32 cellular contexts compared by ENCODE assay signal in the genomic region with DNA sequence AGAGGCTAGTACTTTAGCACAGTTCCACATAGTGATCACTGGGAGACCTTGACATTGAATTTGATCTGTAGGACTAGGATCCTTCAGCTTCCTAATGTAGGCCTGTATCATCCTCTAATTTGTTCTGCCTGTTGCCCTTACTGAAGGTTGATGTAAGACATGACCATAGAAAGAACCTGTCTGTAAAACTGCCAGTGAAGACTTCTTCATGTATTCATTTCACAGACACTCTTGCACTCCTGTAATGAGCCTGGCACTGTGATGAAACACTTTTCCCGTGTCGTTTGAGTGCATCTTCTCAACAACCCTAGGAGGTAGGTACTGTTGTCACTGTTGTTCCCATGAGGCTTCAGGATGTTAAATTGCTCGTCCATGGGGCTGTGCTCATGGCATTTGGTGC. TPM values are rescaled to one million over a fixed set of nuclear protein-coding genes. Genes with fewer than 3 reads are reported as not detected.
DNase-seq lines count a peak whose midpoint lies in the region; ATAC-seq and TF ChIP-seq lines count a peak whose summit lies in the region.
"Had no signal": no experiment of that assay in that cellular context is flagged by ENCODE, and none has a peak within 500 bp of the region (broad histone marks: within the 10 kb centered on the region; RNA-seq: fewer than 3 reads in every experiment).

No MANE protein-coding gene starts in this region.

- peaks cover 47% of the 10 kb centered on the region for H3K4me1 Mint-ChIP-seq in activated T-cell treated with anti-CD3 and anti-CD28 coated beads, Interleukin-2, amount 50 U/mL, for 72 hours (ENCODE audit: low read depth)
- H3K4me1 Mint-ChIP-seq in HFFc6 (ENCODE audit: low read depth), result peaks cover 19% of the 10 kb centered on the region
- peaks cover 53% of the 10 kb centered on the region for H3K4me1 Mint-ChIP-seq in stimulated activated effector memory CD8-positive, alpha-beta T cell treated with anti-CD3 and anti-CD28 coated beads, Interleukin-12 subunit alpha, Interleukin-12 subunit beta, amount 100 ng/mL, for 72 hours
- H3K4me1 Mint-ChIP-seq: neural crest cell had no signal

- no peaks in the 10 kb centered on the region for H3K9me3 Mint-ChIP-seq in activated T-cell treated with anti-CD3 and anti-CD28 coated beads, Interleukin-2, amount 50 U/mL, for 72 hours
- no peaks in the 10 kb centered on the region for H3K9me3 Mint-ChIP-seq in HFFc6
- no peaks in the 10 kb centered on the region for H3K9me3 Mint-ChIP-seq in stimulated activated effector memory CD8-positive, alpha-beta T cell treated with anti-CD3 and anti-CD28 coated beads, Interleukin-12 subunit alpha, Interleukin-12 subunit beta, amount 100 ng/mL, for 72 hours
- H3K9me3 Mint-ChIP-seq: T-helper 2 cell treated with Interferon-gamma antibody and Interleukin-4, amounts not matched to agents 5 μg/mL and 100 μg/mL, for 36 hours had no signal

- peak overlapping the region in 1 of 2 donors; percentile 60 for H3K4me3 Mint-ChIP-seq in activated T-cell treated with anti-CD3 and anti-CD28 coated beads, Interleukin-2, amount 50 U/mL, for 72 hours
- H3K4me3 Mint-ChIP-seq in HFFc6, result no peak overlapping the region
- H3K4me3 Mint-ChIP-seq in stimulated activated effector memory CD8-positive, alpha-beta T cell treated with anti-CD3 and anti-CD28 coated beads, Interleukin-12 subunit alpha, Interleukin-12 subunit beta, amount 100 ng/mL, for 72 hours, result peak overlapping the region; percentile 26
- H3K4me3 Mint-ChIP-seq: neural crest cell; T-helper 2 cell treated with Interferon-gamma antibody and Interleukin-4, amounts not matched to agents 5 μg/mL and 100 μg/mL, for 36 hours had no signal

- no peaks in the 10 kb centered on the region for H3K9me2 ChIP-seq in hepatocyte (replicated peaks; ENCODE audit: insufficient read depth)

- ATAC-seq in activated T-cell treated with anti-CD3 and anti-CD28 coated beads, Interleukin-2, amount 50 U/mL, for 72 hours (replicated peaks in 1 of 2), result peak; percentile 47 to 64
- peak; percentile 43 for ATAC-seq in stimulated activated effector memory CD8-positive, alpha-beta T cell treated with anti-CD3 and anti-CD28 coated beads, Interleukin-12 subunit alpha, Interleukin-12 subunit beta, amount 100 ng/mL, for 72 hours
- ATAC-seq: heart right ventricle, Right ventricle myocardium inferior had no signal

- peaks cover 81% of the 10 kb centered on the region for H3K79me2 ChIP-seq in hepatocyte

- no peak overlapping the region for H3K4me2 ChIP-seq in hepatocyte

- peaks cover 6 to 14% of the 10 kb centered on the region in 2 donors for H3K36me3 Mint-ChIP-seq in activated T-cell treated with anti-CD3 and anti-CD28 coated beads, Interleukin-2, amount 50 U/mL, for 72 hours (ENCODE audit: insufficient read depth in 2 of 2)
- no peaks in the 10 kb centered on the region; the same call in 1 of the 2 replicates for H3K36me3 Mint-ChIP-seq in HFFc6 (ENCODE audit: low read depth)
- peaks cover 58% of the 10 kb centered on the region for H3K36me3 Mint-ChIP-seq in stimulated activated effector memory CD8-positive, alpha-beta T cell treated with anti-CD3 and anti-CD28 coated beads, Interleukin-12 subunit alpha, Interleukin-12 subunit beta, amount 100 ng/mL, for 72 hours

- WGBS in hepatocyte (ENCODE audit: low lambda C conversion rate, missing lambda C conversion rate), result 61% methylated on average over 3 of the region's 3 CpGs

- H3K9me3 ChIP-seq in hepatocyte (ENCODE audit: low read depth), result no peaks in the 10 kb centered on the region
- H3K9me3 ChIP-seq: breast epithelium, heart right ventricle, pancreas, stomach, thyroid gland, vagina had no signal

- no peaks in the 10 kb centered on the region for H3K27me3 ChIP-seq in hepatocyte
- H3K27me3 ChIP-seq: pancreas, stomach, thyroid gland, vagina had no signal

- H3K4me1 ChIP-seq in hepatocyte (ENCODE audit: insufficient read depth), result peaks cover 1% of the 10 kb centered on the region
- H3K4me1 ChIP-seq: breast epithelium had no signal

- DNase-seq in activated T-cell treated with anti-CD3 and anti-CD28 coated beads, Interleukin-2, amount 50 U/mL, for 72 hours, result no peak
- no peak for DNase-seq in activated T-cell treated with anti-CD3 and anti-CD28 coated beads, Interleukin-2, amount 50 U/mL, for 48 hours
- DNase-seq in HFFc6 (no peak), hepatocyte (ENCODE audit: low spot score) (no peak), mesenteric fat pad (ENCODE audit: low spot score) (no peak), UCSD-AML1 (lab: John Stamatoyannopoulos, UW; ENCODE audit: unreplicated experiment) (no peak), AML-193 (lab: John Stamatoyannopoulos, UW) (no peak)
- no peak for DNase-seq in stimulated activated effector memory CD8-positive, alpha-beta T cell treated with anti-CD3 and anti-CD28 coated beads, Interleukin-12 subunit alpha, Interleukin-12 subunit beta, amount 100 ng/mL, for 72 hours (ENCODE audit: low spot score in 2 of 2)
- DNase-seq: ACHN; activated CD4-positive, alpha-beta T cell treated with anti-CD3 and anti-CD28 coated beads for 4 hours; activated naive CD4-positive, alpha-beta T cell treated with Interleukin-2 at 50 U/mL for 16 hours; anterior cingulate cortex; Calu3; DMS79 treated with DMSO at 0.1 percent for 48 hours; GDM1; GOT3; heart right ventricle; mammary epithelial cell; NCI-H146; NCI-H2107; NCI-H446; NCI-H748 treated with DMSO at 0.1 percent for 48 hours; pancreas; retina; small intestine; stomach; thyroid gland had no signal

- H3K27me3 Mint-ChIP-seq in activated T-cell treated with anti-CD3 and anti-CD28 coated beads, Interleukin-2, amount 50 U/mL, for 72 hours (ENCODE audit: low read depth), result peaks cover 6% of the 10 kb centered on the region
- no peaks in the 10 kb centered on the region for H3K27me3 Mint-ChIP-seq in HFFc6 (ENCODE audit: insufficient read depth)

- no peaks in the 10 kb centered on the region for H3K36me3 ChIP-seq in hepatocyte (replicated peaks; ENCODE audit: insufficient read depth, low read depth)
- H3K36me3 ChIP-seq: breast epithelium, pancreas, thyroid gland, vagina had no signal

- peak overlapping the region; percentile 85 for H3K27ac Mint-ChIP-seq in activated T-cell treated with anti-CD3 and anti-CD28 coated beads, Interleukin-2, amount 50 U/mL, for 72 hours
- peak overlapping the region; percentile 6; the same call in 1 of the 2 replicates for H3K27ac Mint-ChIP-seq in HFFc6
- peak overlapping the region; percentile 18 for H3K27ac Mint-ChIP-seq in stimulated activated effector memory CD8-positive, alpha-beta T cell treated with anti-CD3 and anti-CD28 coated beads, Interleukin-12 subunit alpha, Interleukin-12 subunit beta, amount 100 ng/mL, for 72 hours
- H3K27ac Mint-ChIP-seq: T-helper 2 cell treated with Interferon-gamma antibody and Interleukin-4, amounts not matched to agents 5 μg/mL and 100 μg/mL, for 36 hours had no signal

- H3K27ac ChIP-seq in hepatocyte, result peak overlapping the region; percentile 2
- H3K27ac ChIP-seq: breast epithelium, heart right ventricle, pancreas, stomach, thyroid gland, vagina had no signal

- no peak for TF ChIP-seq CTCF in HFFc6 (IDR thresholded peaks at IDR 0.05)
- no peak for TF ChIP-seq CTCF in hepatocyte (IDR thresholded peaks at IDR 0.05; ENCODE audit: poor library complexity)

- no peak overlapping the region for H2AFZ ChIP-seq in hepatocyte

- peaks cover 22% of the 10 kb centered on the region for H4K20me1 ChIP-seq in hepatocyte (ENCODE audit: insufficient read depth, poor library complexity, severe bottlenecking)

- no peak overlapping the region for H3K4me3 ChIP-seq in hepatocyte
- H3K4me3 ChIP-seq: breast epithelium, heart right ventricle, pancreas, stomach, thyroid gland, vagina had no signal

RNA-seq across cellular contexts. Expression of gene RAB9A, which starts 14.7 kb away (rescaled TPM):
- 10 to 100 TPM; 56.0 to 71.6 TPM for total RNA-seq in activated T-cell treated with anti-CD3 and anti-CD28 coated beads, Interleukin-2, amount 50 U/mL, for 72 hours
- total RNA-seq in HFFc6 (2021; fragmentation: NEBNext Ultra II Directional; extraction: Animal tissue kit (Norgen Biotek cat#: 25700)), result 10 to 100 TPM; 13.5 to 18.3 (median 15.1) TPM
- total RNA-seq in hepatocyte (66.1 and 73.0 TPM in 2 replicates), mesenteric fat pad (41.7 TPM)
- 51.2 and 53.9 TPM in 2 replicates for polyA plus RNA-seq in hepatocyte

RNA-seq across cellular contexts. Expression of gene TRAPPC2, which starts 30.8 kb away (rescaled TPM):
- 10 to 100 TPM; 21.8 to 26.2 TPM for total RNA-seq in activated T-cell treated with anti-CD3 and anti-CD28 coated beads, Interleukin-2, amount 50 U/mL, for 72 hours
- total RNA-seq in HFFc6 (2021; fragmentation: NEBNext Ultra II Directional; extraction: Animal tissue kit (Norgen Biotek cat#: 25700)), result 10 to 100 TPM in 4 of 6 experiments, 1 to 10 TPM in 2; 9.2 to 13.8 (median 10.2) TPM
- total RNA-seq in hepatocyte (23.4 and 24.8 TPM in 2 replicates), mesenteric fat pad (7.2 TPM)
- polyA plus RNA-seq in hepatocyte, result 11.7 and 15.8 TPM in 2 replicates

RNA-seq across cellular contexts. Expression of gene OFD1, which starts 31.0 kb away (rescaled TPM):
- total RNA-seq in activated T-cell treated with anti-CD3 and anti-CD28 coated beads, Interleukin-2, amount 50 U/mL, for 72 hours, result 10 to 100 TPM; 63.7 to 66.7 TPM
- total RNA-seq in HFFc6 (2021; fragmentation: NEBNext Ultra II Directional; extraction: Animal tissue kit (Norgen Biotek cat#: 25700)), result 10 to 100 TPM in 3 of 6 experiments, 1 to 10 TPM in 3; 9.1 to 11.0 (median 10.1) TPM
- 23.5 and 27.6 TPM in 2 replicates for total RNA-seq in hepatocyte
- polyA plus RNA-seq in hepatocyte, result 23.5 and 30.6 TPM in 2 replicates
- total RNA-seq in mesenteric fat pad, result 14.4 TPM

RNA-seq across cellular contexts. Expression of gene TCEANC, which starts 50.6 kb away (rescaled TPM):
- total RNA-seq in activated T-cell treated with anti-CD3 and anti-CD28 coated beads, Interleukin-2, amount 50 U/mL, for 72 hours, result 1 to 10 TPM; 4.4 to 4.6 TPM
- 1 to 10 TPM in 5 of 6 experiments, under 1 TPM in 1; 0.99 to 1.7 (median 1.1) TPM for total RNA-seq in HFFc6 (2021; fragmentation: NEBNext Ultra II Directional; extraction: Animal tissue kit (Norgen Biotek cat#: 25700))
- total RNA-seq in hepatocyte (5.4 and 5.5 TPM in 2 replicates), mesenteric fat pad (2.9 TPM)
- 1.8 and 2.0 TPM in 2 replicates for polyA plus RNA-seq in hepatocyte

Comparison
In these comparisons a context has a peak if more than half of its experiments do, and no peak if none do; other contexts are left out.
1. H3K27ac Mint-ChIP-seq: peak in every context shown above with its lines; median percentile 85 in activated T-cell treated with anti-CD3 and anti-CD28 coated beads, Interleukin-2, amount 50 U/mL, for 72 hours; 18 in stimulated activated effector memory CD8-positive, alpha-beta T cell treated with anti-CD3 and anti-CD28 coated beads, Interleukin-12 subunit alpha, Interleukin-12 subunit beta, amount 100 ng/mL, for 72 hours; 6 in HFFc6.